ENCODE assay signal across 8 cellular contexts in genomic region chr15:75451202-75451673, GRCh38. TPM values are rescaled to one million over a fixed set of nuclear protein-coding genes. Genes with fewer than 3 reads are reported as not detected.
DNase-seq lines count a peak whose midpoint lies in the region; ATAC-seq, FAIRE-seq and TF ChIP-seq lines count a peak whose summit lies in the region.

No MANE protein-coding gene starts in this region.

- TF ChIP-seq CTCF in astrocyte (IDR thresholded peaks at IDR 0.05; ENCODE audit: insufficient read depth, low read depth, low read length) = no peak
- TF ChIP-seq CTCF in liver (IDR thresholded peaks at IDR 0.05; ENCODE audit: low read depth, low read length, missing input control) = no peak

- peak overlapping the region; percentile 92 for H3K27ac ChIP-seq in astrocyte (ENCODE audit: low read depth, low read length)
- H3K27ac ChIP-seq in liver (ENCODE audit: low read depth in 1 of 2, low read length in 2 of 2) = peak overlapping the region; percentile 96
- peak overlapping the region; percentile 100 for H3K27ac ChIP-seq in thymus (ENCODE audit: low read depth)

- H3K4me3 ChIP-seq in astrocyte (ENCODE audit: insufficient read depth, low read depth, low read length) = peak overlapping the region; percentile 66
- peak overlapping the region; percentile 82 to 89 (median 86) for H3K4me3 ChIP-seq in liver (ENCODE audit: low read depth in 1 of 3, low read length in 3 of 3)
- peak overlapping the region; percentile 94 for H3K4me3 ChIP-seq in thymus (ENCODE audit: low read length)

- H3K9me3 Mint-ChIP-seq in activated CD4-positive, alpha-beta T cell treated with anti-CD3 and anti-CD28 coated beads, Interleukin-2, amount 10 ng/mL, durations not matched to agents 7 days and 5 days = no peaks in the 10 kb centered on the region
- H3K9me3 Mint-ChIP-seq in astrocyte (ENCODE audit: unreplicated experiment) = no peaks in the 10 kb centered on the region

- peaks cover 44% of the 10 kb centered on the region for H3K4me1 Mint-ChIP-seq in activated CD4-positive, alpha-beta T cell treated with anti-CD3 and anti-CD28 coated beads, Interleukin-2, amount 10 ng/mL, durations not matched to agents 7 days and 5 days
- H3K4me1 Mint-ChIP-seq in astrocyte (ENCODE audit: low read depth, unreplicated experiment) = peaks cover 6% of the 10 kb centered on the region

- H2AFZ ChIP-seq in astrocyte (ENCODE audit: low read depth, low read length) = no peak overlapping the region

- no peak for FAIRE-seq in astrocyte (lab: Jason Lieb, UNC)

- peak overlapping the region; percentile 100 for H3K27ac Mint-ChIP-seq in activated CD4-positive, alpha-beta T cell treated with anti-CD3 and anti-CD28 coated beads, Interleukin-2, amount 10 ng/mL, durations not matched to agents 7 days and 5 days
- H3K27ac Mint-ChIP-seq in astrocyte (ENCODE audit: unreplicated experiment) = no peak overlapping the region

- H4K20me1 ChIP-seq in astrocyte (ENCODE audit: insufficient read depth, low read length) = peaks cover 43% of the 10 kb centered on the region

- H3K36me3 ChIP-seq in astrocyte (ENCODE audit: insufficient read depth, low read length) (no peaks in the 10 kb centered on the region), liver (ENCODE audit: control insufficient read depth in 4 of 4, insufficient read depth in 3 of 4, low read depth in 1 of 4, low read length in 3 of 4) (peaks cover 0 to 3% (median 1%) of the 10 kb centered on the region in 4 donors), thymus (ENCODE audit: control insufficient read depth, insufficient read depth) (peaks cover 9% of the 10 kb centered on the region)

- under 1% methylated on average over 45 of the region's 45 CpGs for whole genome bisulfite sequencing in liver
- WGBS in thymus = 1% methylated on average over 45 of the region's 45 CpGs

- CTCF ChIA-PET in activated CD4-positive, alpha-beta T cell treated with anti-CD3 and anti-CD28 coated beads, Interleukin-2, amount 10 ng/mL, durations not matched to agents 7 days and 5 days (lab: Charles Lee) = interaction anchor here (0.6 to 1.9 kb wide), 8 partner anchors 9 to 489 kb away, joined by 3 to 7 read pairs (median 4); partner anchors contain the start of genes IMP3, MAN2C1 and SNX33

- DNase-seq in activated CD4-positive, alpha-beta T cell treated with anti-CD3 and anti-CD28 coated beads, Interleukin-2, amount 10 ng/mL, durations not matched to agents 7 days and 5 days = no peak
- DNase-seq in activated CD4-positive, alpha-beta T cell treated with anti-CD3 and anti-CD28 coated beads for 4 hours = no peak
- no peak for DNase-seq in astrocyte (ENCODE audit: low read depth)
- DNase-seq in HCEC 1CT = no peak
- DNase-seq in NCI-H1092 (lab: John Stamatoyannopoulos, UW) = no peak

- peaks cover 11% of the 10 kb centered on the region for H3K36me3 Mint-ChIP-seq in activated CD4-positive, alpha-beta T cell treated with anti-CD3 and anti-CD28 coated beads, Interleukin-2, amount 10 ng/mL, durations not matched to agents 7 days and 5 days (ENCODE audit: low read depth)
- no peaks in the 10 kb centered on the region for H3K36me3 Mint-ChIP-seq in astrocyte (ENCODE audit: low read depth, unreplicated experiment)

- H3K4me3 Mint-ChIP-seq in activated CD4-positive, alpha-beta T cell treated with anti-CD3 and anti-CD28 coated beads, Interleukin-2, amount 10 ng/mL, durations not matched to agents 7 days and 5 days = peak overlapping the region; percentile 87
- H3K4me3 Mint-ChIP-seq in astrocyte (ENCODE audit: unreplicated experiment) = peak overlapping the region; percentile 90

- peaks cover 25% of the 10 kb centered on the region for H3K4me1 ChIP-seq in astrocyte (ENCODE audit: insufficient read depth, low read length)
- H3K4me1 ChIP-seq in liver (ENCODE audit: control insufficient read depth in 4 of 4, insufficient read depth in 4 of 4, low read length in 3 of 4) = peaks cover 1 to 30% (median 21%) of the 10 kb centered on the region in 4 donors
- H3K4me1 ChIP-seq in thymus (ENCODE audit: control insufficient read depth, insufficient read depth, low read length) = peaks cover 19% of the 10 kb centered on the region

- H3K9me3 ChIP-seq in astrocyte (ENCODE audit: insufficient read depth, low read depth, low read length) = no peaks in the 10 kb centered on the region
- no peaks in the 10 kb centered on the region for H3K9me3 ChIP-seq in liver (ENCODE audit: control insufficient read depth in 4 of 4, low read length in 3 of 4)
- no peaks in the 10 kb centered on the region for H3K9me3 ChIP-seq in thymus (ENCODE audit: control insufficient read depth)

- peaks cover 50% of the 10 kb centered on the region for H3K79me2 ChIP-seq in astrocyte (ENCODE audit: insufficient read depth, low read length)

- no peak for TF ChIP-seq RAD21 in liver (IDR thresholded peaks at IDR 0.05)

- no peaks in the 10 kb centered on the region for H3K27me3 Mint-ChIP-seq in activated CD4-positive, alpha-beta T cell treated with anti-CD3 and anti-CD28 coated beads, Interleukin-2, amount 10 ng/mL, durations not matched to agents 7 days and 5 days
- no peaks in the 10 kb centered on the region for H3K27me3 Mint-ChIP-seq in astrocyte (ENCODE audit: low read depth, unreplicated experiment)

- peak overlapping the region; percentile 80 for H3K4me2 ChIP-seq in astrocyte (ENCODE audit: low read length)

- ATAC-seq in GM21576 (IDR thresholded peaks at IDR 0.05; ENCODE audit: unreplicated experiment) = no peak

- POLR2A ChIA-PET in activated CD4-positive, alpha-beta T cell treated with anti-CD3 and anti-CD28 coated beads, Interleukin-2, amount 10 ng/mL, durations not matched to agents 7 days and 5 days (lab: Charles Lee) = interaction anchor here (0.6 to 5.0 kb wide), 3 partner anchors 169 to 428 kb away, joined by 3 to 18 read pairs (median 11); partner anchors contain the start of genes PPCDC and SNUPN

- H3K27me3 ChIP-seq in astrocyte (ENCODE audit: insufficient read depth, low read length) = no peaks in the 10 kb centered on the region
- no peaks in the 10 kb centered on the region for H3K27me3 ChIP-seq in liver (ENCODE audit: control insufficient read depth in 4 of 4, insufficient read depth in 4 of 4, low read length in 3 of 4)
- no peaks in the 10 kb centered on the region for H3K27me3 ChIP-seq in thymus (ENCODE audit: control insufficient read depth, insufficient read depth)

- H3K9ac ChIP-seq in astrocyte (ENCODE audit: low read length) (peak overlapping the region; percentile 89), liver (ENCODE audit: low read depth in 1 of 2, low read length in 2 of 2) (peak overlapping the region in 1 of 2 donors; percentile 72)

TF ChIP-seq in liver, 16 proteins besides CTCF, POLR2A, EP300 and RAD21:
- no peak for TF ChIP-seq SP1 (IDR thresholded peaks at IDR 0.05)
- TF ChIP-seq EGR1 (IDR thresholded peaks at IDR 0.05; ENCODE audit: low read depth in 2 of 2) = no peak
- TF ChIP-seq HNF4A (conservative IDR thresholded peaks at IDR 0.05) = no peak
- no peak for TF ChIP-seq ZBTB33 (IDR thresholded peaks at IDR 0.05)
- no peak for TF ChIP-seq TAF1 (conservative IDR thresholded peaks at IDR 0.05)
- no peak for TF ChIP-seq RXRA (IDR thresholded peaks at IDR 0.05)
- no peak for TF ChIP-seq FOXA1 (IDR thresholded peaks at IDR 0.05)

RNA-seq across cellular contexts. Expression of gene SIN3A, which starts 0.3 kb away (rescaled TPM):
- 100 to 1,000 TPM; 106 to 115 TPM for total RNA-seq in activated CD4-positive, alpha-beta T cell treated with anti-CD3 and anti-CD28 coated beads, Interleukin-2, amount 10 ng/mL, durations not matched to agents 7 days and 5 days
- total RNA-seq in astrocyte (49.9 and 54.0 TPM in 2 replicates), liver (10 to 100 TPM; 19.6 to 21.9 TPM)
- polyA plus RNA-seq in liver (1 to 10 TPM; 6.8 to 7.1 TPM), thymus (18.4 TPM)
